In genomic region chr5:137313526-137314175, GRCh38 we compare ENCODE assay signal across 27 cellular contexts.
"Had no signal": no experiment of that assay in that cellular context is flagged by ENCODE, and none has a peak within 500 bp of the region (broad histone marks: within the 10 kb centered on the region; RNA-seq: fewer than 3 reads in every experiment).

No MANE protein-coding gene starts in this region.

- H3K27me3 ChIP-seq: cardiac muscle cell, Peyer's patch had no signal

- H3K4me1 ChIP-seq: Peyer's patch had no signal

- H3K9me3 Mint-ChIP-seq: activated B cell treated with CpG ODN at 0.5 μM for 24 hours; activated CD4-positive, alpha-beta T cell treated with anti-CD3 and anti-CD28 coated beads, Interleukin-2, amount 10 ng/mL, durations not matched to agents 24 days and 14 days; activated naive CD4-positive, alpha-beta T cell treated with anti-CD3 and anti-CD28 coated beads, Interleukin-2, amount 50 U/mL, for 72 hours; activated naive CD8-positive, alpha-beta T cell treated with anti-CD3 and anti-CD28 coated beads, Interleukin-2, amount 50 U/mL, for 24 hours; activated T-cell treated with anti-CD3 and anti-CD28 coated beads, Interleukin-2, amount 50 U/mL, for 24 hours had no signal

- H3K4me3 ChIP-seq: cardiac muscle cell, K562, Peyer's patch had no signal

- H3K4me3 Mint-ChIP-seq: activated B cell treated with CpG ODN at 0.5 μM for 24 hours; activated CD4-positive, alpha-beta T cell treated with anti-CD3 and anti-CD28 coated beads, Interleukin-2, amount 10 ng/mL, durations not matched to agents 24 days and 14 days; activated CD8-positive, alpha-beta memory T cell treated with anti-CD3 and anti-CD28 coated beads, Interleukin-2, amount 10 ng/mL, durations not matched to agents 7 days and 5 days; activated naive CD8-positive, alpha-beta T cell treated with anti-CD3 and anti-CD28 coated beads, Interleukin-2, amount 50 U/mL, for 24 hours; activated T-cell treated with anti-CD3 and anti-CD28 coated beads, Interleukin-2, amount 50 U/mL, for 24 hours; brain; T-helper 17 cell had no signal

- H3K27ac Mint-ChIP-seq: activated B cell treated with CpG ODN at 0.5 μM for 24 hours; activated CD4-positive, alpha-beta T cell treated with anti-CD3 and anti-CD28 coated beads, Interleukin-2, amount 10 ng/mL, durations not matched to agents 24 days and 14 days; activated CD8-positive, alpha-beta memory T cell treated with anti-CD3 and anti-CD28 coated beads, Interleukin-2, amount 10 ng/mL, durations not matched to agents 7 days and 5 days; activated naive CD4-positive, alpha-beta T cell treated with anti-CD3 and anti-CD28 coated beads, Interleukin-2, amount 50 U/mL, for 72 hours; activated naive CD8-positive, alpha-beta T cell treated with anti-CD3 and anti-CD28 coated beads, Interleukin-2, amount 50 U/mL, for 24 hours; activated T-cell treated with anti-CD3 and anti-CD28 coated beads, Interleukin-2, amount 50 U/mL, for 24 hours; brain; T-helper 17 cell had no signal

- H3K27ac ChIP-seq: cardiac muscle cell, Peyer's patch, RWPE1 had no signal

- H3K36me3 Mint-ChIP-seq: activated CD8-positive, alpha-beta memory T cell treated with anti-CD3 and anti-CD28 coated beads, Interleukin-2, amount 10 ng/mL, durations not matched to agents 7 days and 5 days; activated naive CD4-positive, alpha-beta T cell treated with anti-CD3 and anti-CD28 coated beads, Interleukin-2, amount 50 U/mL, for 72 hours; brain had no signal

- H3K36me3 ChIP-seq: cardiac muscle cell, Peyer's patch had no signal

- DNase-seq: activated B cell treated with CpG ODN at 0.5 μM for 24 hours; activated CD4-positive, alpha-beta T cell treated with anti-CD3 and anti-CD28 coated beads for 1 hour; activated CD4-positive, alpha-beta T cell treated with anti-CD3 and anti-CD28 coated beads, Interleukin-2, amount 10 ng/mL, durations not matched to agents 24 days and 14 days; activated CD4-positive, alpha-beta T cell treated with anti-CD3 and anti-CD28 coated beads, Interleukin-2, amount 50 U/mL, for 48 hours; activated CD8-positive, alpha-beta memory T cell treated with anti-CD3 and anti-CD28 coated beads, Interleukin-2, amount 10 ng/mL, durations not matched to agents 7 days and 5 days; activated effector memory CD4-positive, alpha-beta T cell treated with anti-CD3 and anti-CD28 coated beads, Interleukin-2, amount 50 U/mL, for 16 hours; activated naive CD4-positive, alpha-beta T cell treated with Interleukin-2 at 50 U/mL for 16 hours; activated naive CD8-positive, alpha-beta T cell treated with anti-CD3 and anti-CD28 coated beads, Interleukin-2, amount 50 U/mL, for 24 hours; activated T-cell treated with anti-CD3 and anti-CD28 coated beads, Interleukin-2, amount 50 U/mL, for 24 hours; amniotic stem cell; Karpas-422; NCI-H1417; NCI-H1930; NCI-H2107; NCI-H2171 treated with DMSO at 0.1 percent for 48 hours; NCI-H226; NCI-H526 treated with DMSO at 0.1 percent for 48 hours; NK-92 treated with Interleukin-12 subunit alpha and Interleukin-12 subunit beta, amount 100 ng/mL, for 24 hours; Peyer's patch; SHP77 treated with DMSO at 0.1 percent for 48 hours; T-helper 17 cell; T-helper 9 cell had no signal

- H3K9me3 ChIP-seq: Peyer's patch had no signal

- H3K4me1 Mint-ChIP-seq: activated B cell treated with CpG ODN at 0.5 μM for 24 hours; activated CD4-positive, alpha-beta T cell treated with anti-CD3 and anti-CD28 coated beads, Interleukin-2, amount 10 ng/mL, durations not matched to agents 24 days and 14 days; activated CD8-positive, alpha-beta memory T cell treated with anti-CD3 and anti-CD28 coated beads, Interleukin-2, amount 10 ng/mL, durations not matched to agents 7 days and 5 days; activated naive CD8-positive, alpha-beta T cell treated with anti-CD3 and anti-CD28 coated beads, Interleukin-2, amount 50 U/mL, for 24 hours; T-helper 17 cell had no signal

- ATAC-seq: activated CD8-positive, alpha-beta memory T cell treated with anti-CD3 and anti-CD28 coated beads, Interleukin-2, amount 10 ng/mL, durations not matched to agents 7 days and 5 days; activated naive CD4-positive, alpha-beta T cell treated with anti-CD3 and anti-CD28 coated beads, Interleukin-2, amount 50 U/mL, for 72 hours; K562; T-helper 17 cell had no signal
